1 cellular context compared by ENCODE assay signal in genomic region chr5:127426661-127427060, GRCh38.
TF ChIP-seq lines count a peak whose summit lies in the region.

No MANE protein-coding gene starts in this region.

TF ChIP-seq in SK-N-SH, 30 proteins besides CTCF, POLR2A, EP300 and RAD21 (continued from another document):
- no peak for TF ChIP-seq ZBTB33 (IDR thresholded peaks at IDR 0.05; ENCODE audit: borderline replicate concordance, low read depth)
